Comparison of ENCODE assay signal across 13 cellular contexts in the genomic region with DNA sequence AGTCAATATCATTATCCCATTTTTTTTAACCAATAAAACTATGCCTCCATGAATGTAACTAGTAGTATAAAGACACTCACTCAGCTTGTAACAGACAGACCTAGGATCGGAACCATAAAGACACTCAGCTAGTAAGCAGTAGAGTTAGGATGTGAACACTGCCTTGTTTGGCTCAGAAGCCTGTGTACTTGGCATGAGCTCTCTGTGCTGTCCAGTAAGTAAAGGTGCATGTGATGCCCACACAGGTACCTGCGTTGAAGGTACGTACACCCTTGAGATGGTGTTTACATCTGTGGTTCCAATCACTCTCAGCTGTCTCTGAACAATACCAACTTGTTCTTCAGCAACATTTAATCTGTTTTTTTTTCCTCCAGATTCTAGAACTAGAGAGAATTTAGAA.
DNase-seq lines count a peak whose midpoint lies in the region; ATAC-seq and TF ChIP-seq lines count a peak whose summit lies in the region.
"Had no signal": no experiment of that assay in that cellular context is flagged by ENCODE, and none has a peak within 500 bp of the region (broad histone marks: within the 10 kb centered on the region; RNA-seq: fewer than 3 reads in every experiment).

No MANE protein-coding gene starts in this region.

- RAD21 ChIA-PET in HCT116 (lab: Charles Lee; ENCODE audit: low non-redundant PET in 1 of 2, low total read pairs in 2 of 2, uncharacterized antibody in 2 of 2, unreplicated experiment in 2 of 2), result no interaction called here

- no peak overlapping the region for H2AFZ ChIP-seq in HCT116 (ENCODE audit: low read depth, low read length, poor library complexity, severe bottlenecking)

- TF ChIP-seq POLR2A in HCT116 (IDR thresholded peaks at IDR 0.05; ENCODE audit: borderline replicate concordance, extremely low read depth, insufficient read depth, insufficient read length), result no peak
- no peak for TF ChIP-seq POLR2A in prostate gland (IDR thresholded peaks at IDR 0.05)

- H3K4me1 ChIP-seq in HCT116 (ENCODE audit: control insufficient read depth in 1 of 2, insufficient read depth in 2 of 2, low read length in 2 of 2), result peaks cover 21 to 76% of the 10 kb centered on the region in 2 experiments
- peaks cover 5 to 22% of the 10 kb centered on the region in 2 donors for H3K4me1 ChIP-seq in ascending aorta
- no peaks in the 10 kb centered on the region for H3K4me1 ChIP-seq in prostate gland (replicated peaks)

- intact Hi-C loops in HCT116 (cut with micrococcal nuclease), result no loop called here
- intact Hi-C loops in ascending aorta (cut with DNase I), result no loop called here
- intact Hi-C loops in prostate gland (cut with DNase I), result no loop called here

- TF ChIP-seq CTCF in HCT116 (IDR thresholded peaks at IDR 0.05 in 2 of 3, conservative IDR thresholded peaks at IDR 0.05 in 1 of 3; ENCODE audit: borderline replicate concordance in 1 of 3, insufficient read depth in 1 of 3, low read depth in 2 of 3, low read length in 2 of 3) (no peak), ascending aorta (IDR thresholded peaks at IDR 0.05) (no peak), prostate gland (IDR thresholded peaks at IDR 0.05) (no peak)

- CTCF ChIA-PET in HCT116 (lab: Charles Lee), result interaction anchor here (1.4 to 2.1 kb wide), 2 partner anchors 12 to 155 kb away, joined by 4 to 6 read pairs; no protein-coding TSS in a partner anchor

- H4K20me1 ChIP-seq in HCT116 (ENCODE audit: insufficient read depth), result no peaks in the 10 kb centered on the region

- no peak overlapping the region for H3K4me3 ChIP-seq in HCT116 (replicated peaks in 1 of 2; ENCODE audit: low read depth in 1 of 2, low read length in 2 of 2)
- H3K4me3 ChIP-seq in ascending aorta, result no peak overlapping the region
- no peak overlapping the region for H3K4me3 ChIP-seq in prostate gland
- H3K4me3 ChIP-seq: sigmoid colon, thyroid gland had no signal

- WGBS in prostate gland, result 42% methylated on average over 3 of the region's 3 CpGs

- H3K27me3 ChIP-seq in HCT116 (ENCODE audit: insufficient read depth, low read length) (no peaks in the 10 kb centered on the region), ascending aorta (no peaks in the 10 kb centered on the region), prostate gland (replicated peaks; ENCODE audit: insufficient read depth) (no peaks in the 10 kb centered on the region)
- H3K27me3 ChIP-seq: sigmoid colon, thyroid gland had no signal

- no peak for TF ChIP-seq RAD21 in HCT116 (IDR thresholded peaks at IDR 0.05; ENCODE audit: low read depth)

- H3K36me3 ChIP-seq in HCT116 (ENCODE audit: control insufficient read depth in 1 of 2, insufficient read depth in 2 of 2, low read length in 2 of 2) (no peaks in the 10 kb centered on the region), ascending aorta (no peaks in the 10 kb centered on the region), prostate gland (no peaks in the 10 kb centered on the region)
- H3K36me3 ChIP-seq: sigmoid colon, thyroid gland had no signal

- POLR2A ChIA-PET in HCT116 (lab: Charles Lee), result interaction anchor here (0.9 to 1.4 kb wide), 4 partner anchors 10 to 34 kb away, joined by 3 to 4 read pairs (median 3); no protein-coding TSS in a partner anchor

- DNase-seq in NCI-H2029 (lab: John Stamatoyannopoulos, UW), result peak; percentile 21
- no peak for DNase-seq in NCI-H2029 treated with DMSO at 0.1 percent for 48 hours (lab: John Stamatoyannopoulos, UW)
- no peak for DNase-seq in HCT116 (ENCODE audit: low read depth, low spot score)
- DNase-seq in ascending aorta (ENCODE audit: low spot score in 2 of 2), result no peak
- DNase-seq in prostate gland (ENCODE audit: low spot score), result peak; percentile 73
- no peak for DNase-seq in mesenteric fat pad (ENCODE audit: low spot score)
- DNase-seq in DMS53 treated with DMSO at 0.1 percent for 48 hours (lab: John Stamatoyannopoulos, UW; ENCODE audit: unreplicated experiment), result no peak
- DNase-seq: 8988T; activated CD8-positive, alpha-beta memory T cell treated with anti-CD3 and anti-CD28 coated beads for 24 hours; NCI-H2171 treated with DMSO at 0.1 percent for 48 hours; sigmoid colon had no signal

- H3K9me2 ChIP-seq in HCT116 (ENCODE audit: insufficient read depth), result no peaks in the 10 kb centered on the region

- H3K9ac ChIP-seq in HCT116 (ENCODE audit: low read length), result peak overlapping the region; percentile 19

- H3K27ac ChIP-seq in HCT116 (ENCODE audit: low read depth, low read length), result peak overlapping the region; percentile 12; the same call in 1 of the 2 replicates
- H3K27ac ChIP-seq in ascending aorta, result peak overlapping the region; percentile 55 to 57
- H3K27ac ChIP-seq in prostate gland, result peak overlapping the region; percentile 60 to 71
- H3K27ac ChIP-seq: sigmoid colon had no signal

- BruUV-seq in HCT116 (replicated peaks; lab: Mats Ljungman, UMichigan), result TSS peak; percentile 81

- H3K79me2 ChIP-seq in HCT116 (ENCODE audit: insufficient read depth, low read length), result no peaks in the 10 kb centered on the region

- H3K9me3 ChIP-seq in HCT116 (ENCODE audit: control insufficient read depth in 1 of 2, insufficient read depth in 1 of 2, low read depth in 1 of 2, low read length in 2 of 2) (no peaks in the 10 kb centered on the region), ascending aorta (no peaks in the 10 kb centered on the region), prostate gland (no peaks in the 10 kb centered on the region)
- H3K9me3 ChIP-seq: sigmoid colon, thyroid gland had no signal

- peak; percentile 33; the same call in 1 of the 2 replicates for ATAC-seq in HCT116
- ATAC-seq in HG03280 (IDR thresholded peaks at IDR 0.05; ENCODE audit: unreplicated experiment), result no peak

- peak overlapping the region; percentile 53 for H3K4me2 ChIP-seq in HCT116 (ENCODE audit: low read length)

TF ChIP-seq in HCT116, 20 proteins besides CTCF, POLR2A, EP300 and RAD21 (continues in another document):
- TF ChIP-seq EZH2phosphoT487 (IDR thresholded peaks at IDR 0.05; ENCODE audit: borderline replicate concordance) (no peak), SIN3A (IDR thresholded peaks at IDR 0.05; ENCODE audit: low read depth) (no peak), POLR2AphosphoS5 (IDR thresholded peaks at IDR 0.05; ENCODE audit: low read depth, low read length) (no peak), ZFX (IDR thresholded peaks at IDR 0.05) (no peak), SRF (IDR thresholded peaks at IDR 0.05; ENCODE audit: low read depth) (no peak), TCF7L2 (IDR thresholded peaks at IDR 0.05; ENCODE audit: borderline replicate concordance, extremely low read depth, insufficient read depth, insufficient read length) (no peak), YY1 (IDR thresholded peaks at IDR 0.05; ENCODE audit: extremely low read depth, insufficient replicate concordance, low read depth, low read length) (no peak), CBX3 (IDR thresholded peaks at IDR 0.05; ENCODE audit: low read depth) (no peak), EZH2 (IDR thresholded peaks at IDR 0.05) (no peak), FOSL1 (IDR thresholded peaks at IDR 0.05; ENCODE audit: low read depth) (no peak), EGR1 (IDR thresholded peaks at IDR 0.05; ENCODE audit: low read depth) (no peak), SP1 (IDR thresholded peaks at IDR 0.05; ENCODE audit: low read depth) (no peak), ZNF274 (IDR thresholded peaks at IDR 0.05; ENCODE audit: low read depth, low read length) (no peak)
- TF ChIP-seq, protein P1, sequence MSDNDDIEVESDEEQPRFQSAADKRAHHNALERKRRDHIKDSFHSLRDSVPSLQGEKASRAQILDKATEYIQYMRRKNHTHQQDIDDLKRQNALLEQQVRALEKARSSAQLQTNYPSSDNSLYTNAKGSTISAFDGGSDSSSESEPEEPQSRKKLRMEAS (IDR thresholded peaks at IDR 0.05), result no peak
- TF ChIP-seq, protein P2, sequence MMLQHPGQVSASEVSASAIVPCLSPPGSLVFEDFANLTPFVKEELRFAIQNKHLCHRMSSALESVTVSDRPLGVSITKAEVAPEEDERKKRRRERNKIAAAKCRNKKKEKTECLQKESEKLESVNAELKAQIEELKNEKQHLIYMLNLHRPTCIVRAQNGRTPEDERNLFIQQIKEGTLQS (IDR thresholded peaks at IDR 0.05), result no peak
- TF ChIP-seq, protein P3, sequence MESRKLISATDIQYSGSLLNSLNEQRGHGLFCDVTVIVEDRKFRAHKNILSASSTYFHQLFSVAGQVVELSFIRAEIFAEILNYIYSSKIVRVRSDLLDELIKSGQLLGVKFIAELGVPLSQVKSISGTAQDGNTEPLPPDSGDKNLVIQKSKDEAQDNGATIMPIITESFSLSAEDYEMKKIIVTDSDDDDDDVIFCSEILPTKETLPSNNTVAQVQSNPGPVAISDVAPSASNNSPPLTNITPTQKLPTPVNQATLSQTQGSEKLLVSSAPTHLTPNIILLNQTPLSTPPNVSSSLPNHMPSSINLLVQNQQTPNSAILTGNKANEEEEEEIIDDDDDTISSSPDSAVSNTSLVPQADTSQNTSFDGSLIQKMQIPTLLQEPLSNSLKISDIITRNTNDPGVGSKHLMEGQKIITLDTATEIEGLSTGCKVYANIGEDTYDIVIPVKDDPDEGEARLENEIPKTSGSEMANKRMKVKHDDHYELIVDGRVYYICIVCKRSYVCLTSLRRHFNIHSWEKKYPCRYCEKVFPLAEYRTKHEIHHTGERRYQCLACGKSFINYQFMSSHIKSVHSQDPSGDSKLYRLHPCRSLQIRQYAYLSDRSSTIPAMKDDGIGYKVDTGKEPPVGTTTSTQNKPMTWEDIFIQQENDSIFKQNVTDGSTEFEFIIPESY (IDR thresholded peaks at IDR 0.05; ENCODE audit: extremely low read depth, insufficient replicate concordance, low read length), result no peak

Comparison
In these comparisons a context has a peak if more than half of its experiments do, and no peak if none do; other contexts are left out.
1. DNase-seq: peak in NCI-H2029 (single experiment) and prostate gland (single experiment); none in NCI-H2029 treated with DMSO at 0.1 percent for 48 hours (single experiment), HCT116 (single experiment), ascending aorta (0 of 2), mesenteric fat pad (single experiment) and DMS53 treated with DMSO at 0.1 percent for 48 hours (single experiment).
2. H3K27ac ChIP-seq: peak in every context shown above with its lines; median percentile 66 in prostate gland; 56 in ascending aorta; 12 in HCT116.